ENCODE assay signal across 29 cellular contexts in the genomic region with DNA sequence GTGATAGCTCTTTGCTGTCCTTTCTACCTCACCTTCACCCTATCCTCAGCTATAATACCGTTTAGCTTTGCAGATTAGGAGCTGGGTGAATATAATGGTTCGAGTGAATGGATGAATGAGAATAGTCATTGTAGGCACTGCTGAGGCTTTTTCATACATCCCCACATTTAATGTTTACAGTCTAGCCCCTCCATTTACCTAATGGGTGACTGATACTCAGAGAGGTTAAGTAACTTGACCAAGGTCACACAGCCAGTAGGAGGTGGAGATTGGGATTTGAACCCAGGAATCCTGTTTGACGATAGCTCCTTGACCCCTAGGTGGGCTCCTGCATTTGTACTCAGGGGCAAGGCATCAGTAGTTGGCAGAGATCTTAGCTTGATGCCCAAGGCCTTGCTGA.
DNase-seq lines count a peak whose midpoint lies in the region; ATAC-seq, FAIRE-seq and TF ChIP-seq lines count a peak whose summit lies in the region.
"Had no signal": no experiment of that assay in that cellular context is flagged by ENCODE, and none has a peak within 500 bp of the region (broad histone marks: within the 10 kb centered on the region; RNA-seq: fewer than 3 reads in every experiment).

No MANE protein-coding gene starts in this region.

- 94% methylated on average over 3 of the region's 3 CpGs for WGBS in A549 (ENCODE audit: missing lambda C conversion rate)

- DNase-seq in A549 (ENCODE audit: low read depth in 1 of 2, low spot score in 1 of 2) = no peak
- DNase-seq in caudate nucleus (lab: John Stamatoyannopoulos, UW) = no peak
- DNase-seq in neural crest cell (ENCODE audit: low read depth, low spot score) = no peak
- no peak for DNase-seq in NCI-H1694 treated with DMSO at 0.1 percent for 48 hours (lab: John Stamatoyannopoulos, UW)
- DNase-seq in ureter (ENCODE audit: low spot score) = no peak
- DNase-seq in activated CD4-positive, alpha-beta T cell treated with anti-CD3 and anti-CD28 coated beads, Interleukin-2, amount 50 U/mL, for 48 hours = no peak
- DNase-seq in NCI-H748 treated with DMSO at 0.1 percent for 48 hours (lab: John Stamatoyannopoulos, UW) = no peak
- DNase-seq: activated naive CD4-positive, alpha-beta T cell treated with Interleukin-2 at 50 U/mL for 16 hours; activated T-cell treated with anti-CD3 and anti-CD28 coated beads, Interleukin-2, amount 50 U/mL, for 4 hours; C1 segment of cervical spinal cord; esophagus squamous epithelium; HCEC 1CT; hippocampal formation; immature natural killer cell; NCI-H1092; NCI-H1930; NCI-H226; stimulated activated CD4-positive, alpha-beta T cell treated with anti-CD3 and anti-CD28 coated beads, Interleukin-15, amount 100 ng/mL, for 24 hours; stomach; trophoblast cell had no signal

- H3K9me3 ChIP-seq in A549 (no peaks in the 10 kb centered on the region), KOPT-K1 (ENCODE audit: insufficient read depth, low read length, poor library complexity, severe bottlenecking) (no peaks in the 10 kb centered on the region)
- H3K9me3 ChIP-seq: adrenal gland, esophagus squamous epithelium, neutrophil, prostate gland, stomach had no signal

- TF ChIP-seq EP300 in A549 (IDR thresholded peaks at IDR 0.05) = no peak

- CTCF ChIA-PET in A549 (lab: Yijun Ruan, JAX) = interaction anchor here (1.2 to 1.4 kb wide), 2 partner anchors 8 to 306 kb away, joined by 4 to 6 read pairs; no protein-coding TSS in a partner anchor

- no peak for TF ChIP-seq CTCF in A549 (IDR thresholded peaks at IDR 0.05)
- TF ChIP-seq CTCF in neural crest cell (conservative IDR thresholded peaks at IDR 0.05) = no peak

- no peak for ATAC-seq in A549
- ATAC-seq: activated T-cell treated with anti-CD3 and anti-CD28 coated beads, Interleukin-2, amount 50 U/mL, for 4 hours; left lobe of liver had no signal

- H3K9me3 Mint-ChIP-seq in neural crest cell = no peaks in the 10 kb centered on the region
- H3K9me3 Mint-ChIP-seq: activated T-cell treated with anti-CD3 and anti-CD28 coated beads, Interleukin-2, amount 50 U/mL, for 4 hours; immature natural killer cell had no signal

- H3K4me1 ChIP-seq in A549 = peaks cover 33% of the 10 kb centered on the region

- peak overlapping the region; percentile 68 for H3K4me3 Mint-ChIP-seq in neural crest cell
- H3K4me3 Mint-ChIP-seq: activated T-cell treated with anti-CD3 and anti-CD28 coated beads, Interleukin-2, amount 50 U/mL, for 4 hours; immature natural killer cell had no signal

- H3K36me3 Mint-ChIP-seq in neural crest cell (ENCODE audit: low read depth) = no peaks in the 10 kb centered on the region
- H3K36me3 Mint-ChIP-seq: immature natural killer cell had no signal

- H3K4me2 ChIP-seq in A549 = peak overlapping the region; percentile 52; the same call in 1 of the 3 replicates

- no peak for TF ChIP-seq POLR2A in A549 (IDR thresholded peaks at IDR 0.05; ENCODE audit: low read length)

- peaks cover 5% of the 10 kb centered on the region for H3K27me3 Mint-ChIP-seq in neural crest cell (ENCODE audit: low read depth)

- no peak for FAIRE-seq in A549 (lab: Jason Lieb, UNC)
- FAIRE-seq: frontal cortex, GM12892, GM19239 had no signal

- POLR2A ChIA-PET in A549 (lab: Yijun Ruan, JAX) = interaction anchor here (0.9 kb wide), 1 partner anchor 9 kb away, joined by 3 read pairs; no protein-coding TSS in a partner anchor

- peak overlapping the region; percentile 83 for H3K27ac Mint-ChIP-seq in neural crest cell (ENCODE audit: unreplicated experiment)
- H3K27ac Mint-ChIP-seq: immature natural killer cell had no signal

- peaks cover 40% of the 10 kb centered on the region for H3K36me3 ChIP-seq in KOPT-K1 (ENCODE audit: insufficient read depth, low read length)
- H3K36me3 ChIP-seq: adrenal gland, esophagus squamous epithelium, neutrophil, prostate gland, stomach had no signal

- H3K4me1 Mint-ChIP-seq in neural crest cell = peaks cover 100% of the 10 kb centered on the region

- H3K27ac ChIP-seq in A549 (no peak overlapping the region), KOPT-K1 (ENCODE audit: low read depth, low read length, poor library complexity, severe bottlenecking) (peak overlapping the region; percentile 99), caudate nucleus (ENCODE audit: low read depth, low read length) (peak overlapping the region; percentile 83)
- H3K27ac ChIP-seq: coronary artery, esophagus squamous epithelium, neutrophil, prostate gland, stomach had no signal

- no peak for TF ChIP-seq RAD21 in A549 (conservative IDR thresholded peaks at IDR 0.05 in 1 of 2, IDR thresholded peaks at IDR 0.05 in 1 of 2)

- no peak overlapping the region for H3K4me3 ChIP-seq in A549
- H3K4me3 ChIP-seq: adrenal gland, coronary artery, esophagus squamous epithelium, prostate gland, stomach had no signal

TF ChIP-seq in A549, 52 proteins besides CTCF, POLR2A, EP300 and RAD21:
- TF ChIP-seq, protein P1, sequence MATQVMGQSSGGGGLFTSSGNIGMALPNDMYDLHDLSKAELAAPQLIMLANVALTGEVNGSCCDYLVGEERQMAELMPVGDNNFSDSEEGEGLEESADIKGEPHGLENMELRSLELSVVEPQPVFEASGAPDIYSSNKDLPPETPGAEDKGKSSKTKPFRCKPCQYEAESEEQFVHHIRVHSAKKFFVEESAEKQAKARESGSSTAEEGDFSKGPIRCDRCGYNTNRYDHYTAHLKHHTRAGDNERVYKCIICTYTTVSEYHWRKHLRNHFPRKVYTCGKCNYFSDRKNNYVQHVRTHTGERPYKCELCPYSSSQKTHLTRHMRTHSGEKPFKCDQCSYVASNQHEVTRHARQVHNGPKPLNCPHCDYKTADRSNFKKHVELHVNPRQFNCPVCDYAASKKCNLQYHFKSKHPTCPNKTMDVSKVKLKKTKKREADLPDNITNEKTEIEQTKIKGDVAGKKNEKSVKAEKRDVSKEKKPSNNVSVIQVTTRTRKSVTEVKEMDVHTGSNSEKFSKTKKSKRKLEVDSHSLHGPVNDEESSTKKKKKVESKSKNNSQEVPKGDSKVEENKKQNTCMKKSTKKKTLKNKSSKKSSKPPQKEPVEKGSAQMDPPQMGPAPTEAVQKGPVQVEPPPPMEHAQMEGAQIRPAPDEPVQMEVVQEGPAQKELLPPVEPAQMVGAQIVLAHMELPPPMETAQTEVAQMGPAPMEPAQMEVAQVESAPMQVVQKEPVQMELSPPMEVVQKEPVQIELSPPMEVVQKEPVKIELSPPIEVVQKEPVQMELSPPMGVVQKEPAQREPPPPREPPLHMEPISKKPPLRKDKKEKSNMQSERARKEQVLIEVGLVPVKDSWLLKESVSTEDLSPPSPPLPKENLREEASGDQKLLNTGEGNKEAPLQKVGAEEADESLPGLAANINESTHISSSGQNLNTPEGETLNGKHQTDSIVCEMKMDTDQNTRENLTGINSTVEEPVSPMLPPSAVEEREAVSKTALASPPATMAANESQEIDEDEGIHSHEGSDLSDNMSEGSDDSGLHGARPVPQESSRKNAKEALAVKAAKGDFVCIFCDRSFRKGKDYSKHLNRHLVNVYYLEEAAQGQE (IDR thresholded peaks at IDR 0.05) = no peak
- TF ChIP-seq FOSL2 (IDR thresholded peaks at IDR 0.05) (no peak), FOSL2 (CRISPR knock-in tag; IDR thresholded peaks at IDR 0.05) (no peak), ZNF302 (CRISPR knock-in tag; IDR thresholded peaks at IDR 0.05) (no peak), ZFP36 (IDR thresholded peaks at IDR 0.05; ENCODE audit: borderline replicate concordance, partially characterized antibody) (peak; percentile 10)

Comparison
In these comparisons a context has a peak if more than half of its experiments do, and no peak if none do; other contexts are left out.
1. H3K27ac ChIP-seq: peak in KOPT-K1 (single experiment) and caudate nucleus (single experiment); none in A549 (0 of 2).